ENCODE assay signal across 14 cellular contexts in the genomic region with DNA sequence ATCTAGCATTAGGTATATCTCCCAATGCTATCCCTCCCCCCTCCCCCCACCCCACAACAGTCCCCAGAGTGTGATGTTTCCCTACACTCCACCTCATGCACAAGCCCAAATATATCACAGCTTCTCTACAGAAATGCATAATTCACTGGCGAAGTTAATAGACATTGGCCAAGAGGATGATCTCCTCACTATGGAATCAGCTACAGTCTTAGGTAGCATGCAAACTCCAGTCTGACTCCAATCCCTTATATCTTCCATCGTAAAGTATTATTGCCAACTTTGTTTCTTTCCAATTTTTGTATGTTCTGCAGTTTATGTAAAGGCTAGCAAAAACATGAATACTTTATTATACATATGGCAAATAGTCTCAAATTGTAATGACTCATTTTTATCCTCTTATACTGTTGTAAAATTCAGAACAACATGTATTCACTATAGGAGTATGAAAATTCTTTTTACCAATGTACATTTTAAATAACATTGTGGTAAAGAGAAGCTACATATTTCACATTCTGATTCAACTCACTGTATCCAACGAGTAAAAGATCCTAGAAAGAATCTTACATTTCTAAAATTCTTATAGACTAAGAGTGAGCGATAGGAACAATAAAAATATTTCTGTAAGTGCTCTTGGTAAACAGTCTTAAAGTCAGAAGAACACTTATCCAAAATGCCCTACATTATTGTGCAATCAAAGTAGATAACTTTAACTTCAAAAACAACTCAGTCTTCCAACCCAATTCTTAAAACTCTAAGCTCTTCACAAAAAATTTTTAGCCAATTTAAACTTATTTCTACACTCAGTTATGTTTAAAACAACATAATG. TPM values are rescaled to one million over a fixed set of nuclear protein-coding genes. Genes with fewer than 3 reads are reported as not detected.
DNase-seq lines count a peak whose midpoint lies in the region; ATAC-seq and TF ChIP-seq lines count a peak whose summit lies in the region.
"Had no signal": no experiment of that assay in that cellular context is flagged by ENCODE, and none has a peak within 500 bp of the region (broad histone marks: within the 10 kb centered on the region; RNA-seq: fewer than 3 reads in every experiment).

No MANE protein-coding gene starts in this region.

- H3K36me3 ChIP-seq in heart right ventricle, result peaks cover 0 to 6% (median 0%) of the 10 kb centered on the region in 9 donors
- H3K36me3 ChIP-seq in rectal smooth muscle tissue (ENCODE audit: control insufficient read depth, insufficient read depth, low read length), result no peaks in the 10 kb centered on the region

- no peaks in the 10 kb centered on the region for H3K27me3 ChIP-seq in heart right ventricle
- H3K27me3 ChIP-seq in rectal smooth muscle tissue (ENCODE audit: control insufficient read depth, insufficient read depth, low read length), result no peaks in the 10 kb centered on the region

- TF ChIP-seq CTCF in heart right ventricle (IDR thresholded peaks at IDR 0.05), result no peak

- H3K4me3 Mint-ChIP-seq in natural killer cell treated with Interleukin-12 subunit alpha and Interleukin-12 subunit beta and Interleukin-15 and Interleukin-18, amount 100 ng/mL, for 72 hours, result no peak overlapping the region
- H3K4me3 Mint-ChIP-seq: activated naive CD4-positive, alpha-beta T cell treated with anti-CD3 and anti-CD28 coated beads, Interleukin-2, amount 50 U/mL, for 24 hours had no signal

- H3K4me1 Mint-ChIP-seq in natural killer cell treated with Interleukin-12 subunit alpha and Interleukin-12 subunit beta and Interleukin-15 and Interleukin-18, amount 100 ng/mL, for 72 hours (ENCODE audit: low read depth in 2 of 2), result no peaks in the 10 kb centered on the region
- H3K4me1 Mint-ChIP-seq: activated naive CD4-positive, alpha-beta T cell treated with anti-CD3 and anti-CD28 coated beads, Interleukin-2, amount 50 U/mL, for 24 hours had no signal

- H3K9ac ChIP-seq in rectal smooth muscle tissue (ENCODE audit: low read length), result no peak overlapping the region

- H3K27ac ChIP-seq in heart right ventricle (peak overlapping the region; percentile 35 to 83 (median 58)), rectal smooth muscle tissue (ENCODE audit: low read depth, low read length) (no peak overlapping the region)

- peaks cover 0 to 4% (median 0%) of the 10 kb centered on the region in 11 donors for H3K9me3 ChIP-seq in heart right ventricle

- intact Hi-C loops in Right ventricle myocardium inferior (cut with DNase I) (loop anchor here (10.0 kb wide), 2 partner anchors 50 to 280 kb away; no protein-coding TSS in a partner anchor), cardiac septum (cut with DNase I) (no loop called here), heart right ventricle (cut with DNase I) (no loop called here)

- no peaks in the 10 kb centered on the region for H3K36me3 Mint-ChIP-seq in natural killer cell treated with Interleukin-12 subunit alpha and Interleukin-12 subunit beta and Interleukin-15 and Interleukin-18, amount 100 ng/mL, for 72 hours
- H3K36me3 Mint-ChIP-seq: activated naive CD4-positive, alpha-beta T cell treated with anti-CD3 and anti-CD28 coated beads, Interleukin-2, amount 50 U/mL, for 24 hours had no signal

- no peak overlapping the region for H3K27ac Mint-ChIP-seq in natural killer cell treated with Interleukin-12 subunit alpha and Interleukin-12 subunit beta and Interleukin-15 and Interleukin-18, amount 100 ng/mL, for 72 hours
- H3K27ac Mint-ChIP-seq: activated naive CD4-positive, alpha-beta T cell treated with anti-CD3 and anti-CD28 coated beads, Interleukin-2, amount 50 U/mL, for 24 hours had no signal

- POLR2A ChIA-PET in HEK293T (lab: Yijun Ruan, JAX), result no interaction called here

- WGBS in heart right ventricle, 2 donors, result 24 to 28% methylated on average over 4 of the region's 4 CpGs

- CTCF ChIA-PET in HEK293T (lab: Yijun Ruan, JAX), result interaction anchor here (1.8 kb wide), 1 partner anchor 182 kb away, joined by 4 read pairs; no protein-coding TSS in a partner anchor

- DNase-seq in Right ventricle myocardium inferior (ENCODE audit: missing footprints) (no peak), cardiac septum (ENCODE audit: low spot score) (no peak), heart right ventricle (no peak), iPS-NIHi7 (ENCODE audit: extremely low spot score) (no peak), HEK293T (ENCODE audit: extremely low spot score) (no peak), RKO (ENCODE audit: low spot score) (no peak)
- DNase-seq in natural killer cell treated with Interleukin-12 subunit alpha and Interleukin-12 subunit beta and Interleukin-15 and Interleukin-18, amount 100 ng/mL, for 72 hours (ENCODE audit: low spot score), result no peak
- DNase-seq: effector CD8-positive, alpha-beta T cell; NCI-H510A treated with DMSO at 0.1 percent for 48 hours; RPMI8226 had no signal

- H3K9me3 Mint-ChIP-seq in natural killer cell treated with Interleukin-12 subunit alpha and Interleukin-12 subunit beta and Interleukin-15 and Interleukin-18, amount 100 ng/mL, for 72 hours, result no peaks in the 10 kb centered on the region
- H3K9me3 Mint-ChIP-seq: activated naive CD4-positive, alpha-beta T cell treated with anti-CD3 and anti-CD28 coated beads, Interleukin-2, amount 50 U/mL, for 24 hours had no signal

- ATAC-seq in Right ventricle myocardium inferior, result peak; percentile 14
- ATAC-seq in heart right ventricle, result peak in 5 of 8 donors; percentile 5 to 55 (median 36)
- no peak for ATAC-seq in natural killer cell treated with Interleukin-12 subunit alpha and Interleukin-12 subunit beta and Interleukin-15 and Interleukin-18, amount 100 ng/mL, for 72 hours
- ATAC-seq: GM12878 had no signal

- H3K4me3 ChIP-seq in heart right ventricle, result peak overlapping the region; percentile 9 to 60 (median 46)
- peak overlapping the region; percentile 41 for H3K4me3 ChIP-seq in rectal smooth muscle tissue (ENCODE audit: low read length)
- H3K4me3 ChIP-seq: GM12878 had no signal

- H3K4me1 ChIP-seq in heart right ventricle (peaks cover 0 to 7% (median 0%) of the 10 kb centered on the region in 9 donors), rectal smooth muscle tissue (ENCODE audit: control insufficient read depth, insufficient read depth, low read length) (no peaks in the 10 kb centered on the region)

- peaks cover 0 to 3% of the 10 kb centered on the region in 2 donors for H3K27me3 Mint-ChIP-seq in natural killer cell treated with Interleukin-12 subunit alpha and Interleukin-12 subunit beta and Interleukin-15 and Interleukin-18, amount 100 ng/mL, for 72 hours

TF ChIP-seq in HEK293T, 16 proteins besides CTCF, POLR2A, EP300 and RAD21:
- TF ChIP-seq FOXK2 (IDR thresholded peaks at IDR 0.05) (no peak), FOXM1 (IDR thresholded peaks at IDR 0.05; ENCODE audit: borderline replicate concordance) (no peak)

RNA-seq across cellular contexts. Expression of a gene that starts 0.8 kb away (rescaled TPM):
- 60.3 TPM for total RNA-seq in Right ventricle myocardium inferior
- 25.4 TPM for total RNA-seq in cardiac septum
- total RNA-seq in heart right ventricle, result 10 to 100 TPM; 21.5 to 93.0 (median 35.7) TPM
- 10 to 100 TPM; 10.1 to 46.6 TPM for polyA plus RNA-seq in heart right ventricle
- not detected for total RNA-seq in natural killer cell treated with Interleukin-12 subunit alpha and Interleukin-12 subunit beta and Interleukin-15 and Interleukin-18, amount 100 ng/mL, for 72 hours
- total RNA-seq: M059J had no signal

Comparison
In these comparisons a context has a peak if more than half of its experiments do, and no peak if none do; other contexts are left out.
1. ATAC-seq: peak in Right ventricle myocardium inferior (single experiment) and heart right ventricle (5 of 8); none in natural killer cell treated with Interleukin-12 subunit alpha and Interleukin-12 subunit beta and Interleukin-15 and Interleukin-18, amount 100 ng/mL, for 72 hours (0 of 2).
2. RNA of a gene that starts 0.8 kb away (total RNA-seq): 60.3 TPM in Right ventricle myocardium inferior (single experiment), 21.5 to 93.0 TPM in heart right ventricle and 25.4 TPM in cardiac septum (single experiment); not detected in natural killer cell treated with Interleukin-12 subunit alpha and Interleukin-12 subunit beta and Interleukin-15 and Interleukin-18, amount 100 ng/mL, for 72 hours; every median in the first group is over 10 times any median in the second.